ENCODE assay signal across 8 cellular contexts in genomic region chr10:80196950-80197315, GRCh38. TPM values are rescaled to one million over a fixed set of nuclear protein-coding genes. Genes with fewer than 3 reads are reported as not detected.
DNase-seq lines count a peak whose midpoint lies in the region; ATAC-seq, FAIRE-seq and TF ChIP-seq lines count a peak whose summit lies in the region.

No MANE protein-coding gene starts in this region.

- peaks cover 85% of the 10 kb centered on the region for H3K4me1 Mint-ChIP-seq in activated T-cell treated with anti-CD3 and anti-CD28 coated beads, Interleukin-2, amount 50 U/mL, for 72 hours (ENCODE audit: low read depth)
- peaks cover 8% of the 10 kb centered on the region for H3K4me1 Mint-ChIP-seq in glutamatergic neuron (ENCODE audit: low read depth, unreplicated experiment)

- H3K27me3 Mint-ChIP-seq in activated T-cell treated with anti-CD3 and anti-CD28 coated beads, Interleukin-2, amount 50 U/mL, for 72 hours (ENCODE audit: low read depth), result no peaks in the 10 kb centered on the region
- H3K27me3 Mint-ChIP-seq in glutamatergic neuron (ENCODE audit: unreplicated experiment), result peaks cover 1% of the 10 kb centered on the region

- H3K79me2 ChIP-seq in OCI-LY7 (ENCODE audit: insufficient read depth, low read depth, low read length) (peaks cover 97% of the 10 kb centered on the region), keratinocyte (ENCODE audit: control insufficient read depth, insufficient read depth, low read length) (peaks cover 92% of the 10 kb centered on the region)

- H3K4me2 ChIP-seq in OCI-LY7 (ENCODE audit: low read length), result peak overlapping the region; percentile 51
- H3K4me2 ChIP-seq in keratinocyte (ENCODE audit: control insufficient read depth, extremely low read depth, insufficient read depth, low read depth, low read length), result peak overlapping the region; percentile 6

- no peaks in the 10 kb centered on the region for H3K9me2 ChIP-seq in OCI-LY7 (ENCODE audit: insufficient read depth, low read length)

- H3K4me3 Mint-ChIP-seq in activated T-cell treated with anti-CD3 and anti-CD28 coated beads, Interleukin-2, amount 50 U/mL, for 72 hours, result peak overlapping the region; percentile 57 to 91
- no peak overlapping the region for H3K4me3 Mint-ChIP-seq in glutamatergic neuron (ENCODE audit: unreplicated experiment)

- no TSS peak for BruUV-seq in OCI-LY7 (replicated peaks; lab: Mats Ljungman, UMichigan)

- no peak overlapping the region for H2AFZ ChIP-seq in OCI-LY7 (ENCODE audit: low read length)
- no peak overlapping the region for H2AFZ ChIP-seq in keratinocyte (ENCODE audit: control insufficient read depth, low read length)

- H3K9me3 ChIP-seq in OCI-LY7 (ENCODE audit: low read length) (peaks cover 19% of the 10 kb centered on the region), keratinocyte (ENCODE audit: control insufficient read depth, low read depth, low read length) (peaks cover 1% of the 10 kb centered on the region), tibial artery (no peaks in the 10 kb centered on the region)

- dilution Hi-C loops in keratinocyte (cut with MboI; ENCODE audit: extremely low pct_ligation_motif_present, low sequenced_read_pairs), result no loop called here

- no peaks in the 10 kb centered on the region for H3K9me1 ChIP-seq in keratinocyte (ENCODE audit: control insufficient read depth, extremely low read depth, insufficient read depth, low read length)

- FAIRE-seq in keratinocyte (lab: Jason Lieb, UNC), result no peak

- CTCF ChIA-PET in OCI-LY7 (lab: Charles Lee; ENCODE audit: unreplicated experiment), result no interaction called here

- H4K20me1 ChIP-seq in OCI-LY7 (ENCODE audit: insufficient read depth, low read length), result 0 out of 2 replicates have a peak, but pooled peaks cover 5% of the 10 kb centered on the region
- peaks cover 28% of the 10 kb centered on the region for H4K20me1 ChIP-seq in keratinocyte (ENCODE audit: control insufficient read depth, extremely low read depth, insufficient read depth, low read length)

- TF ChIP-seq CTCF in OCI-LY7 (conservative IDR thresholded peaks at IDR 0.05; ENCODE audit: low read length) (no peak), keratinocyte (optimal IDR thresholded peaks at IDR 0.05 in 1 of 3, IDR thresholded peaks at IDR 0.05 in 1 of 3, conservative IDR thresholded peaks at IDR 0.05 in 1 of 3; ENCODE audit: extremely low read depth in 1 of 3, insufficient read depth in 2 of 3, low read length in 3 of 3) (no peak), tibial artery (IDR thresholded peaks at IDR 0.05) (no peak), glutamatergic neuron (IDR thresholded peaks at IDR 0.05; ENCODE audit: partially characterized antibody, unreplicated experiment) (no peak)

- peaks cover 7 to 8% of the 10 kb centered on the region in 2 donors for H3K9me3 Mint-ChIP-seq in activated T-cell treated with anti-CD3 and anti-CD28 coated beads, Interleukin-2, amount 50 U/mL, for 72 hours
- peaks cover 1% of the 10 kb centered on the region for H3K9me3 Mint-ChIP-seq in glutamatergic neuron (ENCODE audit: unreplicated experiment)

- peaks cover 57% of the 10 kb centered on the region for H3K36me3 ChIP-seq in OCI-LY7 (ENCODE audit: insufficient read depth, low read length)
- H3K36me3 ChIP-seq in keratinocyte (ENCODE audit: control insufficient read depth in 2 of 2, extremely low read depth in 1 of 2, insufficient read depth in 2 of 2, low read length in 2 of 2), result peaks cover 4 to 10% of the 10 kb centered on the region in 2 experiments
- no peaks in the 10 kb centered on the region for H3K36me3 ChIP-seq in tibial artery

- POLR2A ChIA-PET in OCI-LY7 (lab: Charles Lee), result interaction anchor here (1.0 to 5.5 kb wide), 2 partner anchors 9 to 11 kb away, joined by 3 to 33 read pairs; no protein-coding TSS in a partner anchor

- H3K36me3 Mint-ChIP-seq in activated T-cell treated with anti-CD3 and anti-CD28 coated beads, Interleukin-2, amount 50 U/mL, for 72 hours (ENCODE audit: insufficient read depth in 2 of 2), result peaks cover 14 to 24% of the 10 kb centered on the region in 2 donors
- peaks cover 5% of the 10 kb centered on the region for H3K36me3 Mint-ChIP-seq in glutamatergic neuron (ENCODE audit: unreplicated experiment)

- no peak overlapping the region for H3K9ac ChIP-seq in keratinocyte (ENCODE audit: control insufficient read depth, extremely low read depth, insufficient read depth, low read length)

- intact Hi-C loops in OCI-LY7 (cut with micrococcal nuclease; ENCODE audit: unreplicated experiment) (no loop called here), tibial artery (cut with DNase I; ENCODE audit: low total_unique reads) (no loop called here)

- no peak for ATAC-seq in activated T-cell treated with anti-CD3 and anti-CD28 coated beads, Interleukin-2, amount 50 U/mL, for 72 hours (replicated peaks in 1 of 2)
- no peak for ATAC-seq in HG02852 (IDR thresholded peaks at IDR 0.05; ENCODE audit: unreplicated experiment)

- no peaks in the 10 kb centered on the region for H3K27me3 ChIP-seq in keratinocyte (ENCODE audit: control insufficient read depth, extremely low read depth, insufficient read depth, low read length)
- H3K27me3 ChIP-seq in tibial artery, result no peaks in the 10 kb centered on the region

- H3K27ac Mint-ChIP-seq in activated T-cell treated with anti-CD3 and anti-CD28 coated beads, Interleukin-2, amount 50 U/mL, for 72 hours, result peak overlapping the region; percentile 99
- no peak overlapping the region for H3K27ac Mint-ChIP-seq in glutamatergic neuron (ENCODE audit: unreplicated experiment)

- H3K4me3 ChIP-seq in OCI-LY7 (ENCODE audit: low read depth, low read length, poor library complexity, severe bottlenecking), result no peak overlapping the region
- H3K4me3 ChIP-seq in keratinocyte (ENCODE audit: control insufficient read depth in 2 of 3, extremely low read depth in 1 of 3, insufficient read depth in 2 of 3, low read depth in 1 of 3, low read length in 3 of 3), result no peak overlapping the region
- peak overlapping the region in 1 of 2 donors; percentile 15 for H3K4me3 ChIP-seq in tibial artery

- DNase-seq in activated T-cell treated with anti-CD3 and anti-CD28 coated beads, Interleukin-2, amount 50 U/mL, for 72 hours, result no peak
- DNase-seq in activated T-cell treated with anti-CD3 and anti-CD28 coated beads, Interleukin-2, amount 50 U/mL, for 48 hours, result no peak
- DNase-seq in OCI-LY7 (ENCODE audit: low spot score), result no peak
- DNase-seq in keratinocyte (ENCODE audit: low read depth, low spot score), result no peak
- DNase-seq in tibial artery, result no peak
- DNase-seq in cortex of kidney (lab: John Stamatoyannopoulos, UW), result no peak
- no peak for DNase-seq in glutamatergic neuron

- H3K27ac ChIP-seq in OCI-LY7 (ENCODE audit: low read depth, low read length, poor library complexity, severe bottlenecking) (peak overlapping the region; percentile 22), keratinocyte (ENCODE audit: control insufficient read depth, insufficient read depth, low read length) (peak overlapping the region; percentile 31), tibial artery (peak overlapping the region; percentile 67 to 72)

- H3K4me1 ChIP-seq in OCI-LY7 (ENCODE audit: insufficient read depth, low read length, poor library complexity, severe bottlenecking) (peaks cover 62% of the 10 kb centered on the region), keratinocyte (ENCODE audit: control insufficient read depth, extremely low read depth, insufficient read depth, low read length) (peaks cover 16% of the 10 kb centered on the region), tibial artery (peaks cover 0 to 88% (median 78%) of the 10 kb centered on the region in 4 donors)

RNA-seq across cellular contexts. Expression of gene ANXA11, which starts 8.4 kb away (rescaled TPM):
- 100 to 1,000 TPM; 207 to 229 TPM for total RNA-seq in activated T-cell treated with anti-CD3 and anti-CD28 coated beads, Interleukin-2, amount 50 U/mL, for 72 hours
- total RNA-seq in OCI-LY7 (2014; rRNA removed; shearing (Covaris generic)), result 87.8 and 93.9 TPM in 2 replicates
- total RNA-seq in OCI-LY7 (2022), result 164 and 199 TPM in 2 replicates
- polyA plus RNA-seq in keratinocyte, result 69.7 to 97.9 TPM (median 93.9 TPM) in 3 replicates
- 91.9 TPM for polyA plus RNA-seq in keratinocyte (2011; ENCODE audit: low read depth)
- 74.0 and 78.2 TPM in 2 replicates for polyA plus RNA-seq in keratinocyte (2011; cell fraction: cytosol; rRNA removed)
- polyA plus RNA-seq in keratinocyte (2011; cell fraction: nucleus; rRNA removed), result 57.5 and 68.2 TPM in 2 replicates
- polyA plus RNA-seq in keratinocyte (2012; ENCODE audit: low replicate concordance), result 208 and 241 TPM in 2 replicates
- polyA minus RNA-seq in keratinocyte, result 70.1 to 90.2 TPM (median 79.3 TPM) in 3 replicates
- polyA minus RNA-seq in keratinocyte (2011; cell fraction: cytosol; rRNA and poly(A)+ RNA removed), result 112 TPM
- 30.8 and 36.9 TPM in 2 replicates for polyA minus RNA-seq in keratinocyte (2011; cell fraction: nucleus; rRNA and poly(A)+ RNA removed)
- total RNA-seq in glutamatergic neuron (ENCODE audit: unreplicated experiment), result 2.3 TPM

Comparison
In these comparisons a context has a peak if more than half of its experiments do, and no peak if none do; other contexts are left out.
1. RNA of gene ANXA11, which starts 8.4 kb away (total RNA-seq): 207 to 229 TPM in activated T-cell treated with anti-CD3 and anti-CD28 coated beads, Interleukin-2, amount 50 U/mL, for 72 hours and 87.8 to 199 TPM in OCI-LY7; 2.3 TPM in glutamatergic neuron (single experiment); every median in the first group is over 10 times any median in the second.
2. Peak in every context shown above with its lines, with median percentiles within 50 percentile points of each other: H3K27ac ChIP-seq.